In genomic region chr14:73888460-73888725, GRCh38 we compare ENCODE assay signal across 9 cellular contexts. TPM values are rescaled to one million over a fixed set of nuclear protein-coding genes. Genes with fewer than 3 reads are reported as not detected.
DNase-seq lines count a peak whose midpoint lies in the region; TF ChIP-seq lines count a peak whose summit lies in the region.
"Had no signal": no experiment of that assay in that cellular context is flagged by ENCODE, and none has a peak within 500 bp of the region (broad histone marks: within the 10 kb centered on the region; RNA-seq: fewer than 3 reads in every experiment).

No MANE protein-coding gene starts in this region.

- H3K9ac ChIP-seq in Karpas-422 (ENCODE audit: low read length): peak overlapping the region; percentile 89

- H3K27ac ChIP-seq in Karpas-422 (ENCODE audit: low read length): peak overlapping the region; percentile 81; the same call in 1 of the 2 replicates

- H3K4me1 Mint-ChIP-seq in Caco-2 (ENCODE audit: low read depth, unreplicated experiment) (peaks cover 26% of the 10 kb centered on the region), MCF 10A (ENCODE audit: insufficient read depth, unreplicated experiment) (peaks cover 35% of the 10 kb centered on the region), nephron progenitor cell (peaks cover 43% of the 10 kb centered on the region)

- H3K79me2 ChIP-seq in Karpas-422 (ENCODE audit: low read length): peaks cover 86% of the 10 kb centered on the region

- no peak for TF ChIP-seq CTCF in Caco-2 (IDR thresholded peaks at IDR 0.05; ENCODE audit: insufficient read depth in 1 of 2, low read depth in 1 of 2, low read length in 1 of 2, severe bottlenecking in 1 of 2, unreplicated experiment in 1 of 2)
- TF ChIP-seq CTCF in MCF 10A (IDR thresholded peaks at IDR 0.05; ENCODE audit: unreplicated experiment): no peak
- no peak for TF ChIP-seq CTCF in nephron progenitor cell (IDR thresholded peaks at IDR 0.05)

- peaks cover 17% of the 10 kb centered on the region for H3K4me1 ChIP-seq in Caco-2
- H3K4me1 ChIP-seq in Karpas-422 (ENCODE audit: low read length): peaks cover 40% of the 10 kb centered on the region

- peak overlapping the region; percentile 76 for H3K4me2 ChIP-seq in Karpas-422 (ENCODE audit: low read depth, low read length, poor library complexity, severe bottlenecking)

- H3K9me3 Mint-ChIP-seq in Caco-2 (ENCODE audit: unreplicated experiment) (no peaks in the 10 kb centered on the region), MCF 10A (ENCODE audit: unreplicated experiment) (no peaks in the 10 kb centered on the region), nephron progenitor cell (no peaks in the 10 kb centered on the region)

- H3K9me3 ChIP-seq in Caco-2: no peaks in the 10 kb centered on the region
- no peaks in the 10 kb centered on the region for H3K9me3 ChIP-seq in Karpas-422 (ENCODE audit: low read length)

- no TSS peak for BruUV-seq in Caco-2 (replicated peaks; lab: Mats Ljungman, UMichigan)
- no TSS peak for BruUV-seq in MCF 10A (replicated peaks; lab: Mats Ljungman, UMichigan)

- H3K9me2 ChIP-seq in Karpas-422 (replicated peaks; ENCODE audit: insufficient read depth, low read length): no peaks in the 10 kb centered on the region

- no peak overlapping the region for H2AFZ ChIP-seq in Karpas-422 (ENCODE audit: low read length)

- H3K4me3 ChIP-seq in Caco-2 (ENCODE audit: low read depth, low read length) (no peak overlapping the region), Karpas-422 (ENCODE audit: low read length) (peak overlapping the region; percentile 85)

- no peaks in the 10 kb centered on the region for H3K27me3 Mint-ChIP-seq in Caco-2 (ENCODE audit: insufficient read depth, unreplicated experiment)
- no peaks in the 10 kb centered on the region for H3K27me3 Mint-ChIP-seq in MCF 10A (ENCODE audit: insufficient read depth, unreplicated experiment)
- H3K27me3 Mint-ChIP-seq in nephron progenitor cell (ENCODE audit: low read depth, poor library complexity): no peaks in the 10 kb centered on the region

- peaks cover 9% of the 10 kb centered on the region; the same call in 1 of the 2 replicates for H4K20me1 ChIP-seq in Karpas-422 (ENCODE audit: insufficient read depth, low read depth, low read length)

- CTCF ChIA-PET in Caco-2 (lab: Charles Lee): interaction anchor here (0.5 kb wide), 1 partner anchor 91 kb away, joined by 3 read pairs; no protein-coding TSS in a partner anchor
- CTCF ChIA-PET in MCF 10A (lab: Yijun Ruan, JAX): interaction anchor here (0.6 to 1.1 kb wide), 4 partner anchors 11 to 141 kb away, joined by 3 to 5 read pairs (median 3); no protein-coding TSS in a partner anchor

- H3K36me3 Mint-ChIP-seq in Caco-2 (ENCODE audit: insufficient read depth, unreplicated experiment) (peaks cover 20% of the 10 kb centered on the region), MCF 10A (ENCODE audit: insufficient read depth, unreplicated experiment) (peaks cover 42% of the 10 kb centered on the region), nephron progenitor cell (ENCODE audit: low read depth) (peaks cover 14% of the 10 kb centered on the region)

- H3K36me3 ChIP-seq in Caco-2 (ENCODE audit: control insufficient read depth, insufficient read depth, low read length): no peaks in the 10 kb centered on the region
- H3K36me3 ChIP-seq in Karpas-422 (ENCODE audit: insufficient read depth, low read length): peaks cover 12% of the 10 kb centered on the region; the same call in 1 of the 2 replicates

- peak overlapping the region; percentile 98 for H3K27ac Mint-ChIP-seq in Caco-2 (ENCODE audit: unreplicated experiment)
- H3K27ac Mint-ChIP-seq in MCF 10A (ENCODE audit: low read depth, unreplicated experiment): peak overlapping the region; percentile 93
- no peak overlapping the region for H3K27ac Mint-ChIP-seq in nephron progenitor cell

- intact Hi-C loops in Caco-2 (cut with micrococcal nuclease; ENCODE audit: unreplicated experiment): loop anchor here (5.0 kb wide), 2 partner anchors 51 to 64 kb away; partner anchors contain the start of genes COQ6 and FAM161B
- intact Hi-C loops in MCF 10A (cut with micrococcal nuclease): loop anchor here (5.0 kb wide), 2 partner anchors 146 to 166 kb away; no protein-coding TSS in a partner anchor

- DNase-seq in Caco-2 (no peak), Karpas-422 (no peak), MCF 10A (ENCODE audit: unreplicated experiment) (peak; percentile 19), nephron progenitor cell (no peak), NCI-H526 (lab: John Stamatoyannopoulos, UW) (no peak), HuH-7.5 (ENCODE audit: low spot score) (no peak), NCI-H1048 (lab: John Stamatoyannopoulos, UW) (no peak), NCI-H2029 treated with DMSO at 0.1 percent for 48 hours (lab: John Stamatoyannopoulos, UW) (no peak)
- DNase-seq: NCI-H524 had no signal

- no peaks in the 10 kb centered on the region for H3K27me3 ChIP-seq in Caco-2 (replicated peaks; ENCODE audit: control insufficient read depth, insufficient read depth, low read length)
- no peaks in the 10 kb centered on the region for H3K27me3 ChIP-seq in Karpas-422 (ENCODE audit: low read length)

- H3K4me3 Mint-ChIP-seq in Caco-2 (ENCODE audit: unreplicated experiment) (peak overlapping the region; percentile 96), MCF 10A (ENCODE audit: unreplicated experiment) (peak overlapping the region; percentile 82), nephron progenitor cell (peak overlapping the region; percentile 95)

- POLR2A ChIA-PET in Caco-2 (lab: Charles Lee): no interaction called here
- POLR2A ChIA-PET in MCF 10A (lab: Yijun Ruan, JAX): interaction anchor here (0.7 to 6.0 kb wide), 20 partner anchors 9 to 165 kb away, joined by 3 to 95 read pairs (median 4); partner anchors contain the start of genes BBOF1, ENTPD5 and PTGR2

RNA-seq across cellular contexts. Expression of gene ZNF410, which starts 1.7 kb away (rescaled TPM):
- total RNA-seq in Caco-2 (2022) (35.9 and 36.8 TPM in 2 replicates), MCF 10A (2022) (74.0 and 76.0 TPM in 2 replicates)
- 63.5 and 73.8 TPM in 2 replicates for total RNA-seq in Karpas-422 (2014; rRNA removed; shearing (Covaris generic); ENCODE audit: low replicate concordance)

RNA-seq across cellular contexts. Expression of gene PTGR2, which starts 36.8 kb away (rescaled TPM):
- total RNA-seq in Caco-2 (2022) (14.2 and 16.5 TPM in 2 replicates), MCF 10A (2022) (9.2 and 13.1 TPM in 2 replicates)
- total RNA-seq in Karpas-422 (2014; rRNA removed; shearing (Covaris generic); ENCODE audit: low replicate concordance): 10.0 and 11.3 TPM in 2 replicates
